Comparison of ENCODE assay signal across 1 cellular context in the genomic region with DNA sequence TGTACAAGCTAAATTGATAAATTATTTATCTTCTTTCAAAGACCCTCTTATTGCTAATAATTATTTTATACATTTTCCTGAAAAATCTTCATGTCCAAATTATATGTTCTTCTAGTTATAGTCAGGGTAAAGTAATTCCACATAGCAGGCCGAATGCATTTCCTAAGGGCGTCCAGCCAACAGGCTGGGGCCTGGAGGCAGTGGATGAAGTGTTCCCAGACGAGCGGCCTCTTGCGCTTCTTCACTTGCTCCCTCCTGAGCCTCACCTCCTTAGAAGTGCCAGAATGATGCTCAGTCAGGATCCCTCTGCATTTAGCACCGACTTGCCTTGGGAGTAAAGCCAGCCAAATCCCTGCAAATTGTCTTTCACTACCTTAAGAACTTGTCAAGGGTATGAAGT.
TF ChIP-seq lines count a peak whose summit lies in the region.

No MANE protein-coding gene starts in this region.

TF ChIP-seq in WTC11, 78 proteins besides CTCF, POLR2A, EP300 and RAD21 (continued from another document):
- TF ChIP-seq, protein P1, sequence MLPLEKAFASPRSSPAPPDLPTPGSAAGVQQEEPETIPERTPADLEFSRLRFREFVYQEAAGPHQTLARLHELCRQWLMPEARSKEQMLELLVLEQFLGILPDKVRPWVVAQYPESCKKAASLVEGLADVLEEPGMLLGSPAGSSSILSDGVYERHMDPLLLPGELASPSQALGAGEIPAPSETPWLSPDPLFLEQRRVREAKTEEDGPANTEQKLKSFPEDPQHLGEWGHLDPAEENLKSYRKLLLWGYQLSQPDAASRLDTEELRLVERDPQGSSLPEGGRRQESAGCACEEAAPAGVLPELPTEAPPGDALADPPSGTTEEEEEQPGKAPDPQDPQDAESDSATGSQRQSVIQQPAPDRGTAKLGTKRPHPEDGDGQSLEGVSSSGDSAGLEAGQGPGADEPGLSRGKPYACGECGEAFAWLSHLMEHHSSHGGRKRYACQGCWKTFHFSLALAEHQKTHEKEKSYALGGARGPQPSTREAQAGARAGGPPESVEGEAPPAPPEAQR (CRISPR knock-in tag; IDR thresholded peaks at IDR 0.05): no peak
- no peak for TF ChIP-seq GTF2I (CRISPR knock-in tag; conservative IDR thresholded peaks at IDR 0.05)
- no peak for TF ChIP-seq SP1 (CRISPR knock-in tag; conservative IDR thresholded peaks at IDR 0.05)
- TF ChIP-seq OVOL2 (CRISPR knock-in tag; IDR thresholded peaks at IDR 0.05; ENCODE audit: borderline replicate concordance): no peak
- no peak for TF ChIP-seq NFYB (CRISPR knock-in tag; conservative IDR thresholded peaks at IDR 0.05; ENCODE audit: low read depth)
- TF ChIP-seq, protein P2, sequence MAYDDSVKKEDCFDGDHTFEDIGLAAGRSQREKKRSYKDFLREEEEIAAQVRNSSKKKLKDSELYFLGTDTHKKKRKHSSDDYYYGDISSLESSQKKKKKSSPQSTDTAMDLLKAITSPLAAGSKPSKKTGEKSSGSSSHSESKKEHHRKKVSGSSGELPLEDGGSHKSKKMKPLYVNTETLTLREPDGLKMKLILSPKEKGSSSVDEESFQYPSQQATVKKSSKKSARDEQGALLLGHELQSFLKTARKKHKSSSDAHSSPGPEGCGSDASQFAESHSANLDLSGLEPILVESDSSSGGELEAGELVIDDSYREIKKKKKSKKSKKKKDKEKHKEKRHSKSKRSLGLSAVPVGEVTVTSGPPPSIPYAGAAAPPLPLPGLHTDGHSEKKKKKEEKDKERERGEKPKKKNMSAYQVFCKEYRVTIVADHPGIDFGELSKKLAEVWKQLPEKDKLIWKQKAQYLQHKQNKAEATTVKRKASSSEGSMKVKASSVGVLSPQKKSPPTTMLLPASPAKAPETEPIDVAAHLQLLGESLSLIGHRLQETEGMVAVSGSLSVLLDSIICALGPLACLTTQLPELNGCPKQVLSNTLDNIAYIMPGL (CRISPR knock-in tag; IDR thresholded peaks at IDR 0.05): no peak
TF ChIP-seq in WTC11: peak in this region for 0.
